6 cellular contexts compared by ENCODE assay signal in genomic region chr19:10107817-10108367, GRCh38. TPM values are rescaled to one million over a fixed set of nuclear protein-coding genes. Genes with fewer than 3 reads are reported as not detected.
A peak's percentile ranks its signal among the peaks of the same experiment; 100 is the strongest.
DNase-seq lines count a peak whose midpoint lies in the region; TF ChIP-seq lines count a peak whose summit lies in the region.

No MANE protein-coding gene starts in this region.

- H3K27ac Mint-ChIP-seq in activated CD4-positive, alpha-beta T cell treated with anti-CD3 and anti-CD28 coated beads, Interleukin-2, amount 10 ng/mL, durations not matched to agents 24 days and 14 days: peak overlapping the region; percentile 100
- H3K27ac Mint-ChIP-seq in activated CD4-positive, alpha-beta memory T cell treated with anti-CD3 and anti-CD28 coated beads for 36 hours: peak overlapping the region; percentile 99
- H3K27ac Mint-ChIP-seq in osteocyte (ENCODE audit: unreplicated experiment): no peak overlapping the region

- H3K27me3 Mint-ChIP-seq in activated CD4-positive, alpha-beta T cell treated with anti-CD3 and anti-CD28 coated beads, Interleukin-2, amount 10 ng/mL, durations not matched to agents 24 days and 14 days: peaks cover 1% of the 10 kb centered on the region
- no peaks in the 10 kb centered on the region for H3K27me3 Mint-ChIP-seq in activated CD4-positive, alpha-beta memory T cell treated with anti-CD3 and anti-CD28 coated beads for 36 hours
- no peaks in the 10 kb centered on the region for H3K27me3 Mint-ChIP-seq in osteocyte (ENCODE audit: unreplicated experiment)

- H3K4me3 Mint-ChIP-seq in activated CD4-positive, alpha-beta T cell treated with anti-CD3 and anti-CD28 coated beads, Interleukin-2, amount 10 ng/mL, durations not matched to agents 24 days and 14 days: peak overlapping the region; percentile 85
- peak overlapping the region; percentile 88 for H3K4me3 Mint-ChIP-seq in activated CD4-positive, alpha-beta memory T cell treated with anti-CD3 and anti-CD28 coated beads for 36 hours
- peak overlapping the region; percentile 82 for H3K4me3 Mint-ChIP-seq in osteocyte (ENCODE audit: unreplicated experiment)

- POLR2A ChIA-PET in activated CD4-positive, alpha-beta memory T cell treated with anti-CD3 and anti-CD28 coated beads for 36 hours (lab: Charles Lee): interaction anchor here (1.0 to 7.2 kb wide), 4 partner anchors 7 to 14 kb away, joined by 3 to 76 read pairs (median 12); no protein-coding TSS in a partner anchor

- no peaks in the 10 kb centered on the region for H3K9me3 Mint-ChIP-seq in activated CD4-positive, alpha-beta T cell treated with anti-CD3 and anti-CD28 coated beads, Interleukin-2, amount 10 ng/mL, durations not matched to agents 24 days and 14 days
- H3K9me3 Mint-ChIP-seq in activated CD4-positive, alpha-beta memory T cell treated with anti-CD3 and anti-CD28 coated beads for 36 hours: no peaks in the 10 kb centered on the region
- H3K9me3 Mint-ChIP-seq in osteocyte (ENCODE audit: unreplicated experiment): no peaks in the 10 kb centered on the region

- no peak for TF ChIP-seq CTCF in osteocyte (IDR thresholded peaks at IDR 0.05)

- CTCF ChIA-PET in activated CD4-positive, alpha-beta memory T cell treated with anti-CD3 and anti-CD28 coated beads for 36 hours (lab: Charles Lee): interaction anchor here (0.7 to 3.5 kb wide), 5 partner anchors 10 to 142 kb away, joined by 3 to 16 read pairs (median 9); partner anchors contain the start of gene EIF3G

- H3K36me3 Mint-ChIP-seq in activated CD4-positive, alpha-beta T cell treated with anti-CD3 and anti-CD28 coated beads, Interleukin-2, amount 10 ng/mL, durations not matched to agents 24 days and 14 days (ENCODE audit: low read depth): peaks cover 55% of the 10 kb centered on the region
- peaks cover 57% of the 10 kb centered on the region for H3K36me3 Mint-ChIP-seq in activated CD4-positive, alpha-beta memory T cell treated with anti-CD3 and anti-CD28 coated beads for 36 hours
- peaks cover 18% of the 10 kb centered on the region for H3K36me3 Mint-ChIP-seq in osteocyte (ENCODE audit: unreplicated experiment)

- peaks cover 66% of the 10 kb centered on the region for H3K4me1 Mint-ChIP-seq in activated CD4-positive, alpha-beta T cell treated with anti-CD3 and anti-CD28 coated beads, Interleukin-2, amount 10 ng/mL, durations not matched to agents 24 days and 14 days
- H3K4me1 Mint-ChIP-seq in activated CD4-positive, alpha-beta memory T cell treated with anti-CD3 and anti-CD28 coated beads for 36 hours (ENCODE audit: low read depth): peaks cover 72% of the 10 kb centered on the region
- peaks cover 19% of the 10 kb centered on the region for H3K4me1 Mint-ChIP-seq in osteocyte (ENCODE audit: unreplicated experiment)

- intact Hi-C loops in activated CD4-positive, alpha-beta T cell treated with anti-CD3 and anti-CD28 coated beads, Interleukin-2, amount 10 ng/mL, durations not matched to agents 24 days and 14 days (cut with micrococcal nuclease): loop anchor here (5.0 to 10.0 kb wide), 4 partner anchors 144 to 987 kb away; partner anchors contain the start of genes CDC37, CDKN2D, KRI1 and MRPL4
- intact Hi-C loops in activated CD4-positive, alpha-beta memory T cell treated with anti-CD3 and anti-CD28 coated beads for 36 hours (cut with micrococcal nuclease): loop anchor here (5.0 to 10.0 kb wide), 3 partner anchors 144 to 1801 kb away; partner anchors contain the start of genes CD320, CDKN2D, KRI1 and MRPL4

- no peak for DNase-seq in activated CD4-positive, alpha-beta T cell treated with anti-CD3 and anti-CD28 coated beads, Interleukin-2, amount 10 ng/mL, durations not matched to agents 24 days and 14 days
- DNase-seq in activated CD4-positive, alpha-beta T cell treated with anti-CD3 and anti-CD28 coated beads, Interleukin-2, amount 50 U/mL, for 1 hour: no peak
- DNase-seq in activated CD4-positive, alpha-beta memory T cell treated with anti-CD3 and anti-CD28 coated beads for 36 hours: no peak
- no peak for DNase-seq in osteocyte (ENCODE audit: extremely low spot score, unreplicated experiment)
- no peak for DNase-seq in NK-92 treated with Interleukin-12 subunit alpha and Interleukin-12 subunit beta, amount 100 ng/mL, for 24 hours (lab: John Stamatoyannopoulos, UW)
- DNase-seq in stimulated activated CD4-positive, alpha-beta T cell treated with anti-CD3 and anti-CD28 coated beads, Interleukin-12 subunit alpha, Interleukin-12 subunit beta, amount 100 ng/mL, for 4 hours: no peak

RNA-seq across cellular contexts. Expression of gene PPAN, which starts 1.7 kb away (rescaled TPM):
- 222 and 232 TPM in 2 replicates for total RNA-seq in activated CD4-positive, alpha-beta T cell treated with anti-CD3 and anti-CD28 coated beads, Interleukin-2, amount 10 ng/mL, durations not matched to agents 24 days and 14 days
- 100 to 1,000 TPM in 1 of 2 experiments, 10 to 100 TPM in 1; 99.2 to 107 TPM for total RNA-seq in activated CD4-positive, alpha-beta memory T cell treated with anti-CD3 and anti-CD28 coated beads for 36 hours
- total RNA-seq in osteocyte: 34.4 and 40.9 TPM in 2 replicates

RNA-seq across cellular contexts. Expression of gene P2RY11, which starts 3.6 kb away (rescaled TPM):
- 61.1 and 62.5 TPM in 2 replicates for total RNA-seq in activated CD4-positive, alpha-beta T cell treated with anti-CD3 and anti-CD28 coated beads, Interleukin-2, amount 10 ng/mL, durations not matched to agents 24 days and 14 days
- 10 to 100 TPM; 28.4 to 29.6 TPM for total RNA-seq in activated CD4-positive, alpha-beta memory T cell treated with anti-CD3 and anti-CD28 coated beads for 36 hours
- total RNA-seq in osteocyte: 11.8 and 15.7 TPM in 2 replicates

RNA-seq across cellular contexts. Expression of gene ANGPTL6, which starts 5.4 kb away (rescaled TPM):
- total RNA-seq in activated CD4-positive, alpha-beta T cell treated with anti-CD3 and anti-CD28 coated beads, Interleukin-2, amount 10 ng/mL, durations not matched to agents 24 days and 14 days: 9.9 and 11.4 TPM in 2 replicates
- 10 to 100 TPM; 11.8 to 12.4 TPM for total RNA-seq in activated CD4-positive, alpha-beta memory T cell treated with anti-CD3 and anti-CD28 coated beads for 36 hours
- total RNA-seq in osteocyte: 0.18 and 0.21 TPM in 2 replicates

RNA-seq across cellular contexts. Expression of gene EIF3G, which starts 11.8 kb away (rescaled TPM):
- 335 and 341 TPM in 2 replicates for total RNA-seq in activated CD4-positive, alpha-beta T cell treated with anti-CD3 and anti-CD28 coated beads, Interleukin-2, amount 10 ng/mL, durations not matched to agents 24 days and 14 days
- total RNA-seq in activated CD4-positive, alpha-beta memory T cell treated with anti-CD3 and anti-CD28 coated beads for 36 hours: 100 to 1,000 TPM; 218 to 245 TPM
- 209 and 217 TPM in 2 replicates for total RNA-seq in osteocyte

RNA-seq across cellular contexts. Expression of gene SHFL, which starts 21.8 kb away (rescaled TPM):
- total RNA-seq in activated CD4-positive, alpha-beta T cell treated with anti-CD3 and anti-CD28 coated beads, Interleukin-2, amount 10 ng/mL, durations not matched to agents 24 days and 14 days: 56.0 and 60.5 TPM in 2 replicates
- total RNA-seq in activated CD4-positive, alpha-beta memory T cell treated with anti-CD3 and anti-CD28 coated beads for 36 hours: 10 to 100 TPM; 53.5 to 62.9 TPM
- 35.9 and 38.7 TPM in 2 replicates for total RNA-seq in osteocyte
